9 cellular contexts compared by ENCODE assay signal in the genomic region with DNA sequence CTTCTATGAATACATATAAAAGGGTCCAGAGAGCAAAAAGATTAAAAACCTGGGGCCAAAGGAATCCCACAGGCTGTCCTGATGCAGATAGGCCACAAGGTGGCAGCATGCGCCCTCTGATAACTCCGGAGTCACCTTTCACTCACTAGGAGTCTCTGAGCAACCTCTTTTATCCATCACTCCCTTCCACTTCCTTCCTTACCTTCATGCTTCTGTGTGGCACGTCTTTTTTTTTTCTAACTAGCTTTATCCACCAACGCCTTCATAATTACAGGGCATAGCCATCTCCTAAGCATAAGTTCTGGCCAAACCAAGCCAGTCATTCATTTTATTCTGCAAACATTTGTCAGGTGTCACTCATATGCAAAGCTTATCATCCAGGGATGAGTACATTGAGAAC. TPM values are rescaled to one million over a fixed set of nuclear protein-coding genes. Genes with fewer than 3 reads are reported as not detected.
DNase-seq lines count a peak whose midpoint lies in the region; ATAC-seq, FAIRE-seq and TF ChIP-seq lines count a peak whose summit lies in the region.
"Had no signal": no experiment of that assay in that cellular context is flagged by ENCODE, and none has a peak within 500 bp of the region (broad histone marks: within the 10 kb centered on the region; RNA-seq: fewer than 3 reads in every experiment).

No MANE protein-coding gene starts in this region.

- H3K4me2 ChIP-seq in fibroblast of lung (ENCODE audit: extremely low read depth, insufficient read depth, low read length), result no peak overlapping the region
- no peak overlapping the region for H3K4me2 ChIP-seq in neural progenitor cell

- no peak overlapping the region for H2AFZ ChIP-seq in fibroblast of lung (ENCODE audit: low read length)
- no peak overlapping the region for H2AFZ ChIP-seq in neural progenitor cell (replicated peaks)

- no peaks in the 10 kb centered on the region for H3F3A ChIP-seq in neural progenitor cell (ENCODE audit: low read depth)

- TF ChIP-seq CTCF in LNCaP clone FGC (IDR thresholded peaks at IDR 0.05; ENCODE audit: control insufficient read depth, extremely low read depth, insufficient read depth) (peak; percentile 89), fibroblast of lung (conservative IDR thresholded peaks at IDR 0.05 in 1 of 2, IDR thresholded peaks at IDR 0.05 in 1 of 2; ENCODE audit: low read depth in 1 of 2, low read length in 2 of 2) (peak; percentile 91), neural progenitor cell (IDR thresholded peaks at IDR 0.05) (peak; percentile 94)

- peak; percentile 70 for DNase-seq in G401 (ENCODE audit: low spot score)
- peak; percentile 22 for DNase-seq in LNCaP clone FGC (ENCODE audit: low read depth)
- DNase-seq in RCC 7860 (ENCODE audit: low spot score), result peak; percentile 60
- peak; percentile 60 to 65 for DNase-seq in activated T-cell treated with anti-CD3 and anti-CD28 coated beads, Interleukin-2, amount 50 U/mL, for 48 hours
- DNase-seq in fibroblast of lung (ENCODE audit: low read depth in 2 of 2), result peak; percentile 47 to 73
- peak; percentile 77 for DNase-seq in neural progenitor cell (ENCODE audit: low spot score)
- peak in 35 of 49 donors; percentile 3 to 67 (median 31) for DNase-seq in substantia nigra (lab: John Stamatoyannopoulos, UW)

- H3K4me3 ChIP-seq in LNCaP clone FGC (ENCODE audit: low read depth, low read length) (no peak overlapping the region), fibroblast of lung (replicated peaks in 1 of 4; ENCODE audit: control extremely low read depth in 1 of 4, insufficient read depth in 1 of 4, low read depth in 3 of 4, low read length in 4 of 4) (no peak overlapping the region), neural progenitor cell (no peak overlapping the region)

- in situ Hi-C loops in G401 (cut with HindIII; ENCODE audit: low sequenced_read_pairs), result loop anchor here (10.0 to 25.0 kb wide), 2 partner anchors 112 to 235 kb away; a partner anchor contains a TSS

- FAIRE-seq in RCC 7860 (lab: Jason Lieb, UNC), result peak; percentile 50

- peaks cover 12% of the 10 kb centered on the region for H3K27me3 Mint-ChIP-seq in neural progenitor cell (ENCODE audit: insufficient read depth, low read depth)

- no peaks in the 10 kb centered on the region for H3K4me1 ChIP-seq in fibroblast of lung (ENCODE audit: control insufficient read depth, extremely low read depth, insufficient read depth, low read length)
- H3K4me1 ChIP-seq in neural progenitor cell, result no peaks in the 10 kb centered on the region

- no peaks in the 10 kb centered on the region for H3K9me3 ChIP-seq in fibroblast of lung (ENCODE audit: control insufficient read depth, insufficient read depth, low read depth, low read length)
- no peaks in the 10 kb centered on the region for H3K9me3 ChIP-seq in neural progenitor cell (ENCODE audit: low read depth)

- H3K9ac ChIP-seq in fibroblast of lung (ENCODE audit: insufficient read depth, low read length) (no peak overlapping the region), neural progenitor cell (no peak overlapping the region)

- H3K27me3 ChIP-seq in fibroblast of lung (ENCODE audit: control insufficient read depth, insufficient read depth, low read length) (no peaks in the 10 kb centered on the region), neural progenitor cell (peaks cover 19% of the 10 kb centered on the region)

- H3K36me3 Mint-ChIP-seq in neural progenitor cell, result no peaks in the 10 kb centered on the region

- H3K27ac ChIP-seq in fibroblast of lung (ENCODE audit: insufficient read depth, low read length) (no peak overlapping the region), neural progenitor cell (no peak overlapping the region), substantia nigra (ENCODE audit: low read depth, low read length, poor library complexity, severe bottlenecking) (no peak overlapping the region)
- H3K27ac ChIP-seq: epithelial cell of prostate had no signal

- no peaks in the 10 kb centered on the region for H3K4me1 Mint-ChIP-seq in neural progenitor cell

- no peaks in the 10 kb centered on the region for H3K9me3 Mint-ChIP-seq in neural progenitor cell

- no peak overlapping the region for H3K4me3 Mint-ChIP-seq in neural progenitor cell

- no peaks in the 10 kb centered on the region for H4K20me1 ChIP-seq in fibroblast of lung (ENCODE audit: control insufficient read depth, extremely low read depth, insufficient read depth, low read length)
- no peaks in the 10 kb centered on the region for H4K20me1 ChIP-seq in neural progenitor cell (ENCODE audit: low read depth)

- H3K27ac Mint-ChIP-seq in neural progenitor cell, result no peak overlapping the region

- no peak for ATAC-seq in HG02571 (IDR thresholded peaks at IDR 0.05; ENCODE audit: unreplicated experiment)

- no peaks in the 10 kb centered on the region for H3K79me2 ChIP-seq in fibroblast of lung (ENCODE audit: control insufficient read depth, insufficient read depth, low read length)
- H3K79me2 ChIP-seq in neural progenitor cell (ENCODE audit: low read depth), result no peaks in the 10 kb centered on the region

- H3K36me3 ChIP-seq in fibroblast of lung (ENCODE audit: control insufficient read depth, insufficient read depth, low read length), result no peaks in the 10 kb centered on the region
- no peaks in the 10 kb centered on the region for H3K36me3 ChIP-seq in neural progenitor cell

RNA-seq across cellular contexts. Expression of a gene that starts 3.9 kb away (rescaled TPM):
- not detected in 2 replicates for total RNA-seq in G401 (2014; rRNA removed; shearing (Covaris generic))
- not detected in 2 replicates for total RNA-seq in fibroblast of lung
- not detected in 2 replicates for polyA plus RNA-seq in fibroblast of lung
- polyA plus RNA-seq in fibroblast of lung (2012), result not detected in 2 replicates
- not detected in 2 replicates for polyA minus RNA-seq in fibroblast of lung (ENCODE audit: low replicate concordance)
- not detected in 2 replicates for total RNA-seq in neural progenitor cell (ENCODE audit: low replicate concordance)

RNA-seq across cellular contexts. Expression of a gene that starts 5.1 kb away (rescaled TPM):
- total RNA-seq in G401 (2014; rRNA removed; shearing (Covaris generic)), result 1.1 and 14.0 TPM in 2 replicates
- total RNA-seq in fibroblast of lung, result not detected in 2 replicates
- polyA plus RNA-seq in fibroblast of lung, result not detected in 2 replicates
- polyA plus RNA-seq in fibroblast of lung (2012), result not detected in 2 replicates
- polyA minus RNA-seq in fibroblast of lung (ENCODE audit: low replicate concordance), result not detected in 2 replicates
- not detected in 2 replicates for total RNA-seq in neural progenitor cell (ENCODE audit: low replicate concordance)

RNA-seq across cellular contexts. Expression of a gene that starts 22.9 kb away (rescaled TPM):
- total RNA-seq in G401 (2014; rRNA removed; shearing (Covaris generic)), result not detected in 2 replicates
- total RNA-seq in fibroblast of lung (not detected in 2 replicates), neural progenitor cell (ENCODE audit: low replicate concordance) (not detected in 2 replicates)
- polyA plus RNA-seq in fibroblast of lung, result not detected in 2 replicates
- not detected in 2 replicates for polyA plus RNA-seq in fibroblast of lung (2012)
- not detected in 2 replicates for polyA minus RNA-seq in fibroblast of lung (ENCODE audit: low replicate concordance)

RNA-seq across cellular contexts. Expression of a gene that starts 38.4 kb away (rescaled TPM):
- not detected in 2 replicates for total RNA-seq in G401 (2014; rRNA removed; shearing (Covaris generic))
- total RNA-seq in fibroblast of lung (not detected in 2 replicates), neural progenitor cell (ENCODE audit: low replicate concordance) (not detected in 2 replicates)
- not detected in 2 replicates for polyA plus RNA-seq in fibroblast of lung
- not detected in 2 replicates for polyA plus RNA-seq in fibroblast of lung (2012)
- not detected in 2 replicates for polyA minus RNA-seq in fibroblast of lung (ENCODE audit: low replicate concordance)

RNA-seq across cellular contexts. Expression of a gene that starts 39.8 kb away (rescaled TPM):
- total RNA-seq in G401 (2014; rRNA removed; shearing (Covaris generic)), result not detected in 2 replicates
- not detected in 2 replicates for total RNA-seq in fibroblast of lung
- not detected in 2 replicates for polyA plus RNA-seq in fibroblast of lung
- polyA plus RNA-seq in fibroblast of lung (2012), result not detected in 2 replicates
- not detected in 2 replicates for polyA minus RNA-seq in fibroblast of lung (ENCODE audit: low replicate concordance)
- total RNA-seq in neural progenitor cell (ENCODE audit: low replicate concordance), result not detected in 2 replicates

Comparison
In these comparisons a context has a peak if more than half of its experiments do, and no peak if none do; other contexts are left out.
1. DNase-seq: peak in every context shown above with its lines; median percentile 77 in neural progenitor cell; 70 in G401; 62 in activated T-cell treated with anti-CD3 and anti-CD28 coated beads, Interleukin-2, amount 50 U/mL, for 48 hours; 60 in RCC 7860; 60 in fibroblast of lung; 31 in substantia nigra; 22 in LNCaP clone FGC.